23 cellular contexts compared by ENCODE assay signal in genomic region chr3:184732133-184732532, GRCh38.
"Had no signal": no experiment of that assay in that cellular context is flagged by ENCODE, and none has a peak within 500 bp of the region (broad histone marks: within the 10 kb centered on the region; RNA-seq: fewer than 3 reads in every experiment).

No MANE protein-coding gene starts in this region.

- FAIRE-seq: astrocyte had no signal

- ATAC-seq: activated CD8-positive, alpha-beta memory T cell treated with anti-CD3 and anti-CD28 coated beads, Interleukin-2, amount 10 ng/mL, durations not matched to agents 7 days and 5 days; activated naive CD4-positive, alpha-beta T cell treated with anti-CD3 and anti-CD28 coated beads, Interleukin-2, amount 50 U/mL, for 72 hours; activated naive CD8-positive, alpha-beta T cell treated with anti-CD3 and anti-CD28 coated beads, Interleukin-2, amount 50 U/mL, for 24 hours; T-helper 17 cell had no signal

- DNase-seq: activated B cell treated with CpG ODN at 0.5 μM for 24 hours; activated CD4-positive, alpha-beta T cell treated with anti-CD3 and anti-CD28 coated beads for 1 hour; activated CD4-positive, alpha-beta T cell treated with anti-CD3 and anti-CD28 coated beads, Interleukin-2, amount 10 ng/mL, durations not matched to agents 24 days and 14 days; activated CD4-positive, alpha-beta T cell treated with anti-CD3 and anti-CD28 coated beads, Interleukin-2, amount 50 U/mL, for 48 hours; activated CD8-positive, alpha-beta memory T cell treated with anti-CD3 and anti-CD28 coated beads, Interleukin-2, amount 10 ng/mL, durations not matched to agents 7 days and 5 days; activated effector memory CD4-positive, alpha-beta T cell treated with Interleukin-2 at 50 U/mL for 16 hours; activated naive CD4-positive, alpha-beta T cell treated with Interleukin-2 at 50 U/mL for 16 hours; activated naive CD8-positive, alpha-beta T cell treated with anti-CD3 and anti-CD28 coated beads, Interleukin-2, amount 50 U/mL, for 24 hours; activated T-cell treated with anti-CD3 and anti-CD28 coated beads, Interleukin-2, amount 50 U/mL, for 24 hours; amniotic stem cell; KG1; NCI-H1048; NCI-H146; NCI-H187 treated with DMSO at 0.1 percent for 48 hours; NCI-H345; NCI-H510A; NCI-H526 treated with DMSO at 0.1 percent for 48 hours; NCI-H82; SIG-M5; T-helper 17 cell; T-helper 9 cell had no signal
